ENCODE assay signal across 12 cellular contexts in the genomic region with DNA sequence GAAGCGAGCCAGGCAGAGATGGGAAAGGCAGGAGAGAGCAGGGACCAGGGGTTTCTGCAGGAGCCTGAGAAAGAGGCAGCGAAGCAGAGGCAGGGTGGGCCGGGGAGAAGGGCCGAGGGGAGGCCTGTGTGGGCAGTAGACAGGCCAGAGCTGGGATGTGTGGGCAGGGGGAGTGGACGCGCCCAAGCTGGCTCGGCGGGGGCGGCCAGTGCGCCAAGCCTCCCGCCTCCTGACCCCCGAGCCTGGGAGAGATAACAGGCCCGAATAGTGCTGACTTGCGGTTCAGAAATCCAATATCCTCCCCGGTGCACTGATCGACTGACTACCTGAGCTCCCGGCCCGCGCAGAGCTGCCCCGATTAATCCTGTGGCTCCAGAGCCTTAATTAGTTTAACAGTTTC. TPM values are rescaled to one million over a fixed set of nuclear protein-coding genes. Genes with fewer than 3 reads are reported as not detected.
DNase-seq lines count a peak whose midpoint lies in the region; ATAC-seq and TF ChIP-seq lines count a peak whose summit lies in the region.
"Had no signal": no experiment of that assay in that cellular context is flagged by ENCODE, and none has a peak within 500 bp of the region (broad histone marks: within the 10 kb centered on the region; RNA-seq: fewer than 3 reads in every experiment).

No MANE protein-coding gene starts in this region.

- H3K27me3 ChIP-seq in heart left ventricle (no peaks in the 10 kb centered on the region), left ventricle myocardium inferior (ENCODE audit: low read depth) (no peaks in the 10 kb centered on the region), uterus (no peaks in the 10 kb centered on the region)

- peak overlapping the region; percentile 95 for H3K27ac Mint-ChIP-seq in progenitor cell of endocrine pancreas

- H3K4me3 Mint-ChIP-seq in progenitor cell of endocrine pancreas (ENCODE audit: low read depth) = no peak overlapping the region

- TF ChIP-seq POLR2A in heart left ventricle (IDR thresholded peaks at IDR 0.05) (no peak), uterus (IDR thresholded peaks at IDR 0.05) (no peak)

- intact Hi-C loops in heart left ventricle (cut with DNase I) (loop anchor here in 2 of 10 donors (2.0 to 5.0 kb wide), 2 partner anchors 35 to 41 kb away; no protein-coding TSS in a partner anchor), Right ventricle myocardium superior (cut with DNase I) (no loop called here), left ventricle myocardium inferior (cut with micrococcal nuclease) (no loop called here), uterus (cut with DNase I; ENCODE audit: low total_unique reads) (no loop called here)

- H3K27me3 Mint-ChIP-seq in progenitor cell of endocrine pancreas = no peaks in the 10 kb centered on the region

- H3K9me3 Mint-ChIP-seq in progenitor cell of endocrine pancreas (ENCODE audit: low read depth) = no peaks in the 10 kb centered on the region

- WGBS in heart left ventricle, 4 donors = 39 to 55% (median 46%) methylated on average over 17 to 20 of the region's 20 CpGs

- H3K27ac ChIP-seq in heart left ventricle (peak overlapping the region; percentile 20 to 95 (median 90)), left ventricle myocardium inferior (replicated peaks) (peak overlapping the region; percentile 97), uterus (peak overlapping the region; percentile 92 to 96)

- H3K36me3 ChIP-seq in heart left ventricle (peaks cover 0 to 19% (median 9%) of the 10 kb centered on the region in 9 donors), left ventricle myocardium inferior (peaks cover 9% of the 10 kb centered on the region), uterus (no peaks in the 10 kb centered on the region)

- H3K4me1 ChIP-seq in heart left ventricle (peaks cover 16 to 94% (median 82%) of the 10 kb centered on the region in 12 donors), left ventricle myocardium inferior (peaks cover 99% of the 10 kb centered on the region), uterus (peaks cover 36 to 60% of the 10 kb centered on the region in 2 donors)

- H3K9me3 ChIP-seq in heart left ventricle (no peaks in the 10 kb centered on the region), left ventricle myocardium inferior (replicated peaks) (no peaks in the 10 kb centered on the region), uterus (no peaks in the 10 kb centered on the region)

- TF ChIP-seq CTCF in heart left ventricle (IDR thresholded peaks at IDR 0.05) (no peak), left ventricle myocardium inferior (IDR thresholded peaks at IDR 0.05; ENCODE audit: borderline replicate concordance) (no peak), progenitor cell of endocrine pancreas (IDR thresholded peaks at IDR 0.05; ENCODE audit: unreplicated experiment) (no peak), uterus (IDR thresholded peaks at IDR 0.05) (no peak)

- ATAC-seq in heart left ventricle (no peak), Right ventricle myocardium superior (ENCODE audit: poor library complexity) (no peak), GM18909 (IDR thresholded peaks at IDR 0.05; ENCODE audit: poor library complexity, unreplicated experiment) (no peak), GM21526 (IDR thresholded peaks at IDR 0.05; ENCODE audit: low FRiP score, unreplicated experiment) (no peak)

- peak in 1 of 5 donors; percentile 31 for DNase-seq in heart left ventricle
- DNase-seq in Right ventricle myocardium superior = no peak
- DNase-seq in left ventricle myocardium inferior = peak; percentile 20
- DNase-seq in progenitor cell of endocrine pancreas (ENCODE audit: low spot score, unreplicated experiment) = no peak
- DNase-seq in uterus = peak in 1 of 2 donors; percentile 61
- DNase-seq in A172 (ENCODE audit: low spot score) = no peak
- DNase-seq: activated naive CD4-positive, alpha-beta T cell treated with anti-CD3 and anti-CD28 coated beads, Interleukin-2, amount 50 U/mL, for 16 hours; KG1; SHP77 treated with DMSO at 0.1 percent for 48 hours; small intestine had no signal

- peaks cover 66% of the 10 kb centered on the region for H3K4me1 Mint-ChIP-seq in progenitor cell of endocrine pancreas (ENCODE audit: low read depth)

- H3K36me3 Mint-ChIP-seq in progenitor cell of endocrine pancreas (ENCODE audit: insufficient read depth) = no peaks in the 10 kb centered on the region

- H3K4me3 ChIP-seq in heart left ventricle = peak overlapping the region in 5 of 12 donors; percentile 5 to 26 (median 17)
- H3K4me3 ChIP-seq in left ventricle myocardium inferior = peak overlapping the region; percentile 22
- peak overlapping the region; percentile 2 to 22 for H3K4me3 ChIP-seq in uterus

RNA-seq across cellular contexts. Expression of a gene that starts 41.9 kb away (rescaled TPM):
- total RNA-seq in heart left ventricle (10 to 100 TPM; 29.2 to 50.2 (median 42.1) TPM), Right ventricle myocardium superior (47.4 TPM), left ventricle myocardium inferior (40.1 TPM), progenitor cell of endocrine pancreas (53.3 and 56.3 TPM in 2 replicates), uterus (100 to 1,000 TPM in 1 of 4 donors, 10 to 100 TPM in 3; 11.2 to 179 (median 50.7) TPM)
- polyA plus RNA-seq in heart left ventricle = 10 to 100 TPM; 25.8 to 48.4 TPM
- total RNA-seq in A172 (2014; rRNA removed; shearing (Covaris generic)) = 3.4 and 7.6 TPM in 2 replicates
